14 cellular contexts compared by ENCODE assay signal in genomic region chr10:18666810-18667209, GRCh38. TPM values are rescaled to one million over a fixed set of nuclear protein-coding genes. Genes with fewer than 3 reads are reported as not detected.
A peak's percentile ranks its signal among the peaks of the same experiment; 100 is the strongest.
DNase-seq lines count a peak whose midpoint lies in the region; ATAC-seq and TF ChIP-seq lines count a peak whose summit lies in the region.
"Had no signal": no experiment of that assay in that cellular context is flagged by ENCODE, and none has a peak within 500 bp of the region (broad histone marks: within the 10 kb centered on the region; RNA-seq: fewer than 3 reads in every experiment).

No MANE protein-coding gene starts in this region.

- peak overlapping the region; percentile 60 for H3K27ac Mint-ChIP-seq in WTC11
- H3K27ac Mint-ChIP-seq in natural killer cell, result no peak overlapping the region
- H3K27ac Mint-ChIP-seq: dendritic cell treated with granulocyte-macrophage colony-stimulating factor and Interleukin-4, amounts not matched to agents 40 ng/mL and 50 ng/mL, for 4 days had no signal

- BruUV-seq in HCT116 (replicated peaks; lab: Mats Ljungman, UMichigan), result no TSS peak

- intact Hi-C loops in HCT116 (cut with micrococcal nuclease) (no loop called here), stomach (cut with DNase I; ENCODE audit: low total_unique reads) (no loop called here), natural killer cell (cut with micrococcal nuclease) (no loop called here)

- H3K4me2 ChIP-seq in HCT116 (ENCODE audit: low read length), result peak overlapping the region; percentile 37; the same call in 1 of the 2 replicates

- DNase-seq in HCT116 (ENCODE audit: low read depth, low spot score) (no peak), WTC11 (ENCODE audit: low spot score) (no peak), foreskin keratinocyte (peak; percentile 72 to 85), renal cortical epithelial cell (ENCODE audit: low read depth) (peak; percentile 83), stomach (no peak), natural killer cell (no peak)
- no peak for DNase-seq in stimulated activated naive CD4-positive, alpha-beta T cell treated with Interleukin-2 at 50 U/mL for 16 hours (lab: John Stamatoyannopoulos, UW)
- DNase-seq: activated gamma-delta T cell treated with Interleukin-2 at 50 U/mL for 16 hours; naive thymus-derived CD4-positive, alpha-beta T cell; NCI-H1417 treated with DMSO at 0.1 percent for 48 hours; stimulated activated CD4-positive, alpha-beta T cell treated with anti-CD3 and anti-CD28 coated beads, Interleukin-15, amount 100 ng/mL, for 24 hours had no signal

- H3K27ac ChIP-seq in HCT116 (ENCODE audit: low read depth, low read length), result no peak overlapping the region
- peak overlapping the region; percentile 27 for H3K27ac ChIP-seq in foreskin keratinocyte
- H3K27ac ChIP-seq in stomach, result no peak overlapping the region
- H3K27ac ChIP-seq: HL-60 had no signal

- H4K20me1 ChIP-seq in HCT116 (ENCODE audit: insufficient read depth), result no peaks in the 10 kb centered on the region

- 46 to 57% (median 48%) methylated on average over 2 of the region's 2 CpGs for WGBS in stomach, 5 donors

- TF ChIP-seq CTCF in HCT116 (IDR thresholded peaks at IDR 0.05 in 2 of 3, conservative IDR thresholded peaks at IDR 0.05 in 1 of 3; ENCODE audit: borderline replicate concordance in 1 of 3, insufficient read depth in 1 of 3, low read depth in 2 of 3, low read length in 2 of 3), result no peak
- TF ChIP-seq CTCF in WTC11 (IDR thresholded peaks at IDR 0.05), result no peak
- no peak for TF ChIP-seq CTCF in foreskin keratinocyte (conservative IDR thresholded peaks at IDR 0.05)
- TF ChIP-seq CTCF in stomach (IDR thresholded peaks at IDR 0.05), result no peak
- TF ChIP-seq CTCF in natural killer cell (IDR thresholded peaks at IDR 0.05), result no peak

- TF ChIP-seq RAD21 in HCT116 (IDR thresholded peaks at IDR 0.05; ENCODE audit: low read depth), result no peak

- H3K9me3 Mint-ChIP-seq in WTC11 (peaks cover 3% of the 10 kb centered on the region; the same call in 1 of the 2 replicates), natural killer cell (no peaks in the 10 kb centered on the region)
- H3K9me3 Mint-ChIP-seq: dendritic cell treated with granulocyte-macrophage colony-stimulating factor and Interleukin-4, amounts not matched to agents 40 ng/mL and 50 ng/mL, for 4 days; naive thymus-derived CD4-positive, alpha-beta T cell had no signal

- no peaks in the 10 kb centered on the region for H3K27me3 Mint-ChIP-seq in WTC11 (ENCODE audit: low read depth)
- H3K27me3 Mint-ChIP-seq in natural killer cell (ENCODE audit: low read depth in 2 of 2), result no peaks in the 10 kb centered on the region
- H3K27me3 Mint-ChIP-seq: dendritic cell treated with granulocyte-macrophage colony-stimulating factor and Interleukin-4, amounts not matched to agents 40 ng/mL and 50 ng/mL, for 4 days; naive thymus-derived CD4-positive, alpha-beta T cell had no signal

- no peak for TF ChIP-seq EP300 in stomach (IDR thresholded peaks at IDR 0.05)

- no peaks in the 10 kb centered on the region for H3K9me2 ChIP-seq in HCT116 (ENCODE audit: insufficient read depth)

- peak overlapping the region; percentile 26 for H3K4me3 Mint-ChIP-seq in WTC11
- no peak overlapping the region for H3K4me3 Mint-ChIP-seq in natural killer cell
- H3K4me3 Mint-ChIP-seq: dendritic cell treated with granulocyte-macrophage colony-stimulating factor and Interleukin-4, amounts not matched to agents 40 ng/mL and 50 ng/mL, for 4 days; naive thymus-derived CD4-positive, alpha-beta T cell had no signal

- H3K36me3 Mint-ChIP-seq in WTC11, result peaks cover 35% of the 10 kb centered on the region
- H3K36me3 Mint-ChIP-seq in natural killer cell, result no peaks in the 10 kb centered on the region

- H3K27me3 ChIP-seq in HCT116 (ENCODE audit: insufficient read depth, low read length) (no peaks in the 10 kb centered on the region), foreskin keratinocyte (no peaks in the 10 kb centered on the region), stomach (no peaks in the 10 kb centered on the region)

- no peaks in the 10 kb centered on the region for H3K9me3 ChIP-seq in HCT116 (ENCODE audit: control insufficient read depth in 1 of 2, insufficient read depth in 1 of 2, low read depth in 1 of 2, low read length in 2 of 2)
- no peaks in the 10 kb centered on the region for H3K9me3 ChIP-seq in stomach

- POLR2A ChIA-PET in HCT116 (lab: Charles Lee), result no interaction called here
- POLR2A ChIA-PET in WTC11 (lab: Charles Lee), result interaction anchor here (0.5 kb wide), 1 partner anchor 8 kb away, joined by 3 read pairs; no protein-coding TSS in a partner anchor

- peaks cover 7 to 26% of the 10 kb centered on the region in 2 experiments for H3K36me3 ChIP-seq in HCT116 (ENCODE audit: control insufficient read depth in 1 of 2, insufficient read depth in 2 of 2, low read length in 2 of 2)
- peaks cover 0 to 46% (median 41%) of the 10 kb centered on the region in 4 donors for H3K36me3 ChIP-seq in stomach

- TF ChIP-seq POLR2A in HCT116 (IDR thresholded peaks at IDR 0.05; ENCODE audit: borderline replicate concordance, extremely low read depth, insufficient read depth, insufficient read length) (no peak), stomach (IDR thresholded peaks at IDR 0.05) (no peak)

- H3K79me2 ChIP-seq in HCT116 (ENCODE audit: insufficient read depth, low read length), result peaks cover 92% of the 10 kb centered on the region

- CTCF ChIA-PET in HCT116 (lab: Charles Lee) (interaction anchor here (0.7 kb wide), 1 partner anchor 14 kb away, joined by 3 read pairs; no protein-coding TSS in a partner anchor), WTC11 (lab: Charles Lee) (no interaction called here)

- RAD21 ChIA-PET in HCT116 (lab: Charles Lee; ENCODE audit: low non-redundant PET in 1 of 2, low total read pairs in 2 of 2, uncharacterized antibody in 2 of 2, unreplicated experiment in 2 of 2), result no interaction called here

- H3K4me1 Mint-ChIP-seq in WTC11, result peaks cover 45% of the 10 kb centered on the region
- peaks cover 23 to 31% of the 10 kb centered on the region in 2 donors for H3K4me1 Mint-ChIP-seq in natural killer cell

- peaks cover 7 to 19% of the 10 kb centered on the region in 2 experiments for H3K4me1 ChIP-seq in HCT116 (ENCODE audit: control insufficient read depth in 1 of 2, insufficient read depth in 2 of 2, low read length in 2 of 2)
- peaks cover 23% of the 10 kb centered on the region for H3K4me1 ChIP-seq in foreskin keratinocyte
- H3K4me1 ChIP-seq in stomach, result peaks cover 13 to 50% (median 34%) of the 10 kb centered on the region in 4 donors

- no peak overlapping the region for H3K9ac ChIP-seq in HCT116 (ENCODE audit: low read length)

- ATAC-seq in HCT116 (no peak; the same call in 1 of the 2 replicates), WTC11 (peak; percentile 38), foreskin keratinocyte (peak; percentile 93), GM21526 (IDR thresholded peaks at IDR 0.05; ENCODE audit: low FRiP score, unreplicated experiment) (no peak), natural killer cell (no peak)
- ATAC-seq: naive thymus-derived CD4-positive, alpha-beta T cell had no signal

- no peak overlapping the region for H2AFZ ChIP-seq in HCT116 (ENCODE audit: low read depth, low read length, poor library complexity, severe bottlenecking)

- H3K4me3 ChIP-seq in HCT116 (replicated peaks in 1 of 2; ENCODE audit: low read depth in 1 of 2, low read length in 2 of 2) (no peak overlapping the region), stomach (no peak overlapping the region)

TF ChIP-seq in HCT116, 20 proteins besides CTCF, POLR2A, EP300 and RAD21:
- TF ChIP-seq MAX (IDR thresholded peaks at IDR 0.05) (no peak), YY1 (IDR thresholded peaks at IDR 0.05; ENCODE audit: extremely low read depth, insufficient replicate concordance, low read depth, low read length) (no peak), POLR2AphosphoS5 (IDR thresholded peaks at IDR 0.05; ENCODE audit: low read depth, low read length) (no peak), ZFX (IDR thresholded peaks at IDR 0.05) (no peak), ZNF274 (IDR thresholded peaks at IDR 0.05; ENCODE audit: low read depth, low read length) (no peak), TCF7L2 (IDR thresholded peaks at IDR 0.05; ENCODE audit: borderline replicate concordance, extremely low read depth, insufficient read depth, insufficient read length) (no peak), CEBPB (IDR thresholded peaks at IDR 0.05; ENCODE audit: low read depth) (no peak), EGR1 (IDR thresholded peaks at IDR 0.05; ENCODE audit: low read depth) (no peak)

TF ChIP-seq in WTC11, 78 proteins besides CTCF, POLR2A, EP300 and RAD21 (continues in another document):
- TF ChIP-seq GRHL2 (CRISPR knock-in tag; IDR thresholded peaks at IDR 0.05; ENCODE audit: insufficient replicate concordance, severe bottlenecking) (no peak), ZNF232 (CRISPR knock-in tag; IDR thresholded peaks at IDR 0.05) (no peak), NFE2L1 (CRISPR knock-in tag; IDR thresholded peaks at IDR 0.05) (no peak), NFATC4 (CRISPR knock-in tag; IDR thresholded peaks at IDR 0.05) (no peak), RORB (CRISPR knock-in tag; IDR thresholded peaks at IDR 0.05) (no peak), GTF2I (CRISPR knock-in tag; conservative IDR thresholded peaks at IDR 0.05) (no peak), ZNF121 (CRISPR knock-in tag; IDR thresholded peaks at IDR 0.05) (no peak), NR1H2 (CRISPR knock-in tag; IDR thresholded peaks at IDR 0.05) (no peak), ZNF416 (CRISPR knock-in tag; IDR thresholded peaks at IDR 0.05) (no peak), TEAD4 (CRISPR knock-in tag; IDR thresholded peaks at IDR 0.05) (no peak)

RNA-seq across cellular contexts. Expression of gene ARL5B, which starts 7.6 kb away (rescaled TPM):
- total RNA-seq in HCT116 (2021; ENCODE audit: unreplicated experiment), result 21.1 TPM
- 4.8 and 5.2 TPM in 2 replicates for polyA plus RNA-seq in HCT116 (2012)
- total RNA-seq in WTC11 (2021), result 37.6 to 44.1 TPM (median 39.4 TPM) in 3 replicates
- total RNA-seq in foreskin keratinocyte, result 14.5 and 15.8 TPM in 2 replicates
- polyA plus RNA-seq in foreskin keratinocyte, result 3.0 and 3.8 TPM in 2 replicates
- total RNA-seq in renal cortical epithelial cell, result 22.4 and 22.9 TPM in 2 replicates
- total RNA-seq in stomach, result 10 to 100 TPM in 3 of 5 donors, 1 to 10 TPM in 2; 3.8 to 40.4 (median 13.6) TPM
- 1 to 10 TPM; 2.3 to 2.9 (median 2.6) TPM for polyA plus RNA-seq in stomach
- total RNA-seq in natural killer cell, result 10 to 100 TPM; 19.1 to 25.9 (median 20.8) TPM

RNA-seq across cellular contexts. Expression of gene NSUN6, which starts 15.4 kb away (rescaled TPM):
- 12.5 TPM for total RNA-seq in HCT116 (2021; ENCODE audit: unreplicated experiment)
- polyA plus RNA-seq in HCT116 (2012), result 3.7 and 6.3 TPM in 2 replicates
- 14.7 to 15.5 TPM (median 15.1 TPM) in 3 replicates for total RNA-seq in WTC11 (2021)
- 7.7 and 7.8 TPM in 2 replicates for total RNA-seq in foreskin keratinocyte
- polyA plus RNA-seq in foreskin keratinocyte, result 3.1 and 3.4 TPM in 2 replicates
- 8.0 and 12.0 TPM in 2 replicates for total RNA-seq in renal cortical epithelial cell
- total RNA-seq in stomach, result 10 to 100 TPM in 3 of 5 donors, 1 to 10 TPM in 2; 4.7 to 52.7 (median 11.2) TPM
- 1 to 10 TPM; 3.1 to 7.0 (median 3.7) TPM for polyA plus RNA-seq in stomach
- total RNA-seq in natural killer cell, result 10 to 100 TPM; 25.7 to 36.9 (median 26.4) TPM

Comparison
In these comparisons a context has a peak if more than half of its experiments do, and no peak if none do; other contexts are left out.
1. ATAC-seq: peak in WTC11 (single experiment) and foreskin keratinocyte (single experiment); none in HCT116 (single experiment), GM21526 (single experiment) and natural killer cell (0 of 3).
2. DNase-seq: peak in foreskin keratinocyte (2 of 2) and renal cortical epithelial cell (single experiment); none in HCT116 (single experiment), WTC11 (single experiment), stimulated activated naive CD4-positive, alpha-beta T cell treated with Interleukin-2 at 50 U/mL for 16 hours (single experiment), stomach (single experiment) and natural killer cell (single experiment).